Comparison of ENCODE assay signal across 12 cellular contexts in genomic region chr13:24679686-24680085, GRCh38. TPM values are rescaled to one million over a fixed set of nuclear protein-coding genes. Genes with fewer than 3 reads are reported as not detected.
DNase-seq lines count a peak whose midpoint lies in the region; ATAC-seq and TF ChIP-seq lines count a peak whose summit lies in the region.
"Had no signal": no experiment of that assay in that cellular context is flagged by ENCODE, and none has a peak within 500 bp of the region (broad histone marks: within the 10 kb centered on the region; RNA-seq: fewer than 3 reads in every experiment).

No MANE protein-coding gene starts in this region.

- DNase-seq in NT2/D1 (ENCODE audit: low read depth, low spot score) (no peak), breast epithelium (ENCODE audit: low spot score in 2 of 2) (no peak), gastrocnemius medialis (no peak), ureter (ENCODE audit: low spot score) (no peak)
- DNase-seq in activated effector memory CD4-positive, alpha-beta T cell treated with anti-CD3 and anti-CD28 coated beads, Interleukin-2, amount 50 U/mL, for 16 hours: no peak
- no peak for DNase-seq in activated CD4-positive, CD25-positive, alpha-beta regulatory T cell treated with anti-CD3 and anti-CD28 coated beads, Interleukin-2, amount 50 U/mL, for 72 hours
- DNase-seq: Kasumi-1 had no signal

- no peaks in the 10 kb centered on the region for H3K79me2 ChIP-seq in DOHH2 (ENCODE audit: control insufficient read depth, low read length)

- H3K27me3 ChIP-seq in DOHH2 (ENCODE audit: control insufficient read depth, low read length) (peaks cover 29% of the 10 kb centered on the region), NT2/D1 (ENCODE audit: insufficient read depth, insufficient read length) (peaks cover 38% of the 10 kb centered on the region), breast epithelium (peaks cover 0 to 16% of the 10 kb centered on the region in 2 donors), gastrocnemius medialis (peaks cover 12 to 33% (median 26%) of the 10 kb centered on the region in 3 donors)

- TF ChIP-seq POLR2A in breast epithelium (IDR thresholded peaks at IDR 0.05): no peak
- TF ChIP-seq POLR2A in gastrocnemius medialis (IDR thresholded peaks at IDR 0.05): no peak

- peaks cover 65% of the 10 kb centered on the region for H3K27me3 Mint-ChIP-seq in nephron (ENCODE audit: low read depth)

- peaks cover 25% of the 10 kb centered on the region for H3K4me1 ChIP-seq in DOHH2 (ENCODE audit: control insufficient read depth, low read length)
- peaks cover 4% of the 10 kb centered on the region for H3K4me1 ChIP-seq in NT2/D1 (ENCODE audit: insufficient read depth, insufficient read length)
- peaks cover 0 to 3% of the 10 kb centered on the region in 2 donors for H3K4me1 ChIP-seq in breast epithelium
- no peaks in the 10 kb centered on the region for H3K4me1 ChIP-seq in gastrocnemius medialis

- H3K36me3 Mint-ChIP-seq in nephron (ENCODE audit: low read depth): peaks cover 5% of the 10 kb centered on the region

- H3K27ac ChIP-seq in DOHH2 (ENCODE audit: low read depth, low read length) (no peak overlapping the region), breast epithelium (no peak overlapping the region), gastrocnemius medialis (no peak overlapping the region)

- intact Hi-C loops in breast epithelium (cut with DNase I; ENCODE audit: low total_unique reads): loop anchor here (2.0 kb wide), 1 partner anchor 27 kb away; no protein-coding TSS in a partner anchor
- intact Hi-C loops in gastrocnemius medialis (cut with DNase I; ENCODE audit: low total_unique reads): no loop called here

- no peaks in the 10 kb centered on the region for H3K36me3 ChIP-seq in DOHH2 (ENCODE audit: control insufficient read depth, low read length)
- no peaks in the 10 kb centered on the region for H3K36me3 ChIP-seq in NT2/D1 (ENCODE audit: insufficient read depth, insufficient read length, low read length)
- no peaks in the 10 kb centered on the region for H3K36me3 ChIP-seq in breast epithelium
- H3K36me3 ChIP-seq in gastrocnemius medialis: no peaks in the 10 kb centered on the region

- no peaks in the 10 kb centered on the region for H3F3A ChIP-seq in DOHH2 (ENCODE audit: control insufficient read depth, insufficient read depth)

- no peak overlapping the region for H3K9ac ChIP-seq in NT2/D1 (ENCODE audit: insufficient read length, low read depth)

- no peaks in the 10 kb centered on the region for H3K9me3 ChIP-seq in DOHH2 (ENCODE audit: control insufficient read depth, insufficient read depth, low read length)
- H3K9me3 ChIP-seq in NT2/D1 (ENCODE audit: insufficient read depth, low read length): no peaks in the 10 kb centered on the region
- H3K9me3 ChIP-seq in breast epithelium: no peaks in the 10 kb centered on the region
- no peaks in the 10 kb centered on the region for H3K9me3 ChIP-seq in gastrocnemius medialis

- no peak for TF ChIP-seq CTCF in DOHH2 (IDR thresholded peaks at IDR 0.05; ENCODE audit: low read depth, low read length, poor library complexity, severe bottlenecking)
- no peak for TF ChIP-seq CTCF in breast epithelium (IDR thresholded peaks at IDR 0.05)
- no peak for TF ChIP-seq CTCF in nephron (IDR thresholded peaks at IDR 0.05; ENCODE audit: unreplicated experiment in 3 of 3)
- no peak for TF ChIP-seq CTCF in gastrocnemius medialis (IDR thresholded peaks at IDR 0.05 in 4 of 5, conservative IDR thresholded peaks at IDR 0.05 in 1 of 5)

- H3K4me2 ChIP-seq in DOHH2 (ENCODE audit: low read length): peak overlapping the region; percentile 74

- H4K20me1 ChIP-seq in DOHH2 (ENCODE audit: control insufficient read depth, insufficient read depth, low read depth, low read length): no peaks in the 10 kb centered on the region

- peak overlapping the region; percentile 33 to 46 (median 34) for H3K4me3 Mint-ChIP-seq in nephron

- peaks cover 5% of the 10 kb centered on the region for H3K4me1 Mint-ChIP-seq in nephron

- no peak overlapping the region for H3K27ac Mint-ChIP-seq in nephron

- in situ Hi-C loops in gastrocnemius medialis (cut with MboI; ENCODE audit: low sequenced_read_pairs in 4 of 4): loop anchor here in 2 of 4 donors (25.0 kb wide), 1 partner anchor 308 kb away; no protein-coding TSS in a partner anchor

- no peaks in the 10 kb centered on the region for H3K9me2 ChIP-seq in DOHH2 (replicated peaks; ENCODE audit: control insufficient read depth, low read length)

- peak overlapping the region; percentile 67; the same call in 1 of the 2 replicates for H3K4me3 ChIP-seq in DOHH2 (ENCODE audit: low read length)
- H3K4me3 ChIP-seq in NT2/D1 (ENCODE audit: insufficient read length, low read depth): peak overlapping the region; percentile 47
- H3K4me3 ChIP-seq in breast epithelium: peak overlapping the region in 2 of 3 donors; percentile 55 to 66
- H3K4me3 ChIP-seq in gastrocnemius medialis: no peak overlapping the region

- ATAC-seq in gastrocnemius medialis: no peak

- no peaks in the 10 kb centered on the region for H3K9me3 Mint-ChIP-seq in nephron

RNA-seq across cellular contexts. Expression of gene ATP12A, which starts 0.5 kb away (rescaled TPM):
- total RNA-seq in breast epithelium (not detected), gastrocnemius medialis (not detected), ureter (0.10 TPM)
- total RNA-seq: fibroblast of villous mesenchyme, myocyte, skeletal muscle tissue had no signal

Comparison
In these comparisons a context has a peak if more than half of its experiments do, and no peak if none do; other contexts are left out.
1. H3K4me3 ChIP-seq: peak in DOHH2 (single experiment), NT2/D1 (single experiment) and breast epithelium (2 of 3); none in gastrocnemius medialis (0 of 4).